ENCODE assay signal across 10 cellular contexts in genomic region chr9:86795861-86796497, GRCh38.
DNase-seq lines count a peak whose midpoint lies in the region; ATAC-seq and TF ChIP-seq lines count a peak whose summit lies in the region.
"Had no signal": no experiment of that assay in that cellular context is flagged by ENCODE, and none has a peak within 500 bp of the region (broad histone marks: within the 10 kb centered on the region; RNA-seq: fewer than 3 reads in every experiment).

No MANE protein-coding gene starts in this region.

- H3K36me3 ChIP-seq in fibroblast of lung (ENCODE audit: control insufficient read depth, insufficient read depth, low read length), result no peaks in the 10 kb centered on the region
- H3K36me3 ChIP-seq in upper lobe of right lung, result no peaks in the 10 kb centered on the region

- H3K27me3 ChIP-seq in fibroblast of lung (ENCODE audit: control insufficient read depth, insufficient read depth, low read length) (no peaks in the 10 kb centered on the region), upper lobe of right lung (peaks cover 21% of the 10 kb centered on the region)

- in situ Hi-C loops in GM13977 (cut with MboI; ENCODE audit: low pct_unique_long_range_greater_than_20kb, low sequenced_read_pairs, unreplicated experiment), result no loop called here

- H3K4me2 ChIP-seq in fibroblast of lung (ENCODE audit: extremely low read depth, insufficient read depth, low read length), result peak overlapping the region; percentile 15

- ATAC-seq in upper lobe of right lung (peak; percentile 42), GM18498 (IDR thresholded peaks at IDR 0.05; ENCODE audit: unreplicated experiment) (no peak)

- H3K4me1 ChIP-seq in fibroblast of lung (ENCODE audit: control insufficient read depth, extremely low read depth, insufficient read depth, low read length), result peaks cover 5% of the 10 kb centered on the region
- H3K4me1 ChIP-seq in upper lobe of right lung, result no peaks in the 10 kb centered on the region

- H3K9ac ChIP-seq in fibroblast of lung (ENCODE audit: insufficient read depth, low read length), result no peak overlapping the region

- TF ChIP-seq CTCF in fibroblast of lung (conservative IDR thresholded peaks at IDR 0.05 in 1 of 2, IDR thresholded peaks at IDR 0.05 in 1 of 2; ENCODE audit: low read depth in 1 of 2, low read length in 2 of 2), result peak; percentile 47 to 59
- TF ChIP-seq CTCF in upper lobe of right lung (IDR thresholded peaks at IDR 0.05), result no peak
- no peak for TF ChIP-seq CTCF in GM13977 (IDR thresholded peaks at IDR 0.05; ENCODE audit: extremely low read depth, insufficient read depth, missing control alignments)

- no peak overlapping the region for H2AFZ ChIP-seq in fibroblast of lung (ENCODE audit: low read length)

- H3K9me3 ChIP-seq in fibroblast of lung (ENCODE audit: control insufficient read depth, insufficient read depth, low read depth, low read length), result no peaks in the 10 kb centered on the region
- no peaks in the 10 kb centered on the region for H3K9me3 ChIP-seq in upper lobe of right lung

- H4K20me1 ChIP-seq in fibroblast of lung (ENCODE audit: control insufficient read depth, extremely low read depth, insufficient read depth, low read length), result no peaks in the 10 kb centered on the region

- DNase-seq in RPMI7951 (ENCODE audit: low read depth), result peak; percentile 2
- DNase-seq in fibroblast of lung (ENCODE audit: low read depth in 2 of 2), result peak; percentile 69 to 93
- DNase-seq in myocyte (ENCODE audit: low read depth), result peak; percentile 79
- DNase-seq in upper lobe of right lung, result no peak
- DNase-seq in GM13977 (ENCODE audit: low spot score), result no peak
- DNase-seq in NCI-H2227 treated with DMSO at 0.1 percent for 48 hours (lab: John Stamatoyannopoulos, UW), result no peak
- DNase-seq: GOT3, Karpas-422, SIG-M5 had no signal

- no peaks in the 10 kb centered on the region for H3K79me2 ChIP-seq in fibroblast of lung (ENCODE audit: control insufficient read depth, insufficient read depth, low read length)

- intact Hi-C loops in upper lobe of right lung (cut with DNase I), result no loop called here

- H3K4me3 ChIP-seq in fibroblast of lung (replicated peaks in 1 of 4; ENCODE audit: control extremely low read depth in 1 of 4, insufficient read depth in 1 of 4, low read depth in 3 of 4, low read length in 4 of 4) (peak overlapping the region in 2 of 4 experiments; percentile 10 to 14), upper lobe of right lung (no peak overlapping the region)

- H3K27ac ChIP-seq in fibroblast of lung (ENCODE audit: insufficient read depth, low read length), result peak overlapping the region; percentile 16
- H3K27ac ChIP-seq in upper lobe of right lung, result no peak overlapping the region

Comparison
In these comparisons a context has a peak if more than half of its experiments do, and no peak if none do; other contexts are left out.
1. DNase-seq: peak in RPMI7951 (single experiment), fibroblast of lung (2 of 2) and myocyte (single experiment); none in upper lobe of right lung (single experiment), GM13977 (single experiment) and NCI-H2227 treated with DMSO at 0.1 percent for 48 hours (single experiment).
2. CTCF ChIP-seq: peak in fibroblast of lung (2 of 2); none in upper lobe of right lung (single experiment) and GM13977 (single experiment).